In the genomic region with DNA sequence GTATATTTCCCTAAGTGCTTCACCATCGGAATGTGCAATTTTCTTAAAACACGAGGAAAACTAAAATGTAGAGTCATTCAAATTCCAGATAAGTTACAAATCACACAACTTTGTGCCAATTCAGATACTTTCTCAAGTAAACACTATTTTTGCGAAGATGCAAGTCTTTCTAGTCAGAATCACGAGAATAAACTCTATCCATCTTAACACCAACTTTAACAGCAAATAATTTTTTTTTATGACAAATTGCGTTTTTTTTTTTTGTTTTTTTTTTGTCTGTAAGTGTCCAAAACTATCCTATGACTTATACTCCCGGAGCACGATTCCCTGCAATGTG, we compare ENCODE assay signal across 8 cellular contexts. TPM values are rescaled to one million over a fixed set of nuclear protein-coding genes. Genes with fewer than 3 reads are reported as not detected.
DNase-seq lines count a peak whose midpoint lies in the region; ATAC-seq and TF ChIP-seq lines count a peak whose summit lies in the region.

No MANE protein-coding gene starts in this region.

- peaks cover 45% of the 10 kb centered on the region for H3K4me1 ChIP-seq in DOHH2 (ENCODE audit: control insufficient read depth, low read length)
- peaks cover 6% of the 10 kb centered on the region for H3K4me1 ChIP-seq in RWPE2 (ENCODE audit: insufficient read depth, poor library complexity, severe bottlenecking)
- no peaks in the 10 kb centered on the region for H3K4me1 ChIP-seq in prostate gland (replicated peaks)

- H3K9me3 ChIP-seq in DOHH2 (ENCODE audit: control insufficient read depth, insufficient read depth, low read length) (no peaks in the 10 kb centered on the region), RWPE2 (ENCODE audit: severe bottlenecking) (no peaks in the 10 kb centered on the region), prostate gland (no peaks in the 10 kb centered on the region)

- H3K36me3 ChIP-seq in DOHH2 (ENCODE audit: control insufficient read depth, low read length) (peaks cover 8% of the 10 kb centered on the region), RWPE2 (ENCODE audit: low read depth) (no peaks in the 10 kb centered on the region), prostate gland (no peaks in the 10 kb centered on the region)

- under 1% methylated on average over 7 of the region's 7 CpGs for WGBS in prostate gland

- no peak for TF ChIP-seq POLR2A in prostate gland (IDR thresholded peaks at IDR 0.05)

- H3K27me3 ChIP-seq in DOHH2 (ENCODE audit: control insufficient read depth, low read length) (no peaks in the 10 kb centered on the region), RWPE2 (ENCODE audit: insufficient read depth, poor library complexity, severe bottlenecking) (no peaks in the 10 kb centered on the region), prostate gland (replicated peaks; ENCODE audit: insufficient read depth) (no peaks in the 10 kb centered on the region)

- H3K4me2 ChIP-seq in DOHH2 (ENCODE audit: low read length) = peak overlapping the region; percentile 64

- TF ChIP-seq CTCF in DOHH2 (IDR thresholded peaks at IDR 0.05; ENCODE audit: low read depth, low read length, poor library complexity, severe bottlenecking) (no peak), RWPE2 (IDR thresholded peaks at IDR 0.05; ENCODE audit: poor library complexity, severe bottlenecking) (no peak), prostate gland (IDR thresholded peaks at IDR 0.05) (no peak)

- 0 out of 2 replicates have a peak, but pooled peaks cover 3% of the 10 kb centered on the region for H4K20me1 ChIP-seq in DOHH2 (ENCODE audit: control insufficient read depth, insufficient read depth, low read depth, low read length)

- ATAC-seq in RWPE2 (ENCODE audit: low read depth) (no peak), HG02884 (IDR thresholded peaks at IDR 0.05; ENCODE audit: unreplicated experiment) (no peak), HG02852 (IDR thresholded peaks at IDR 0.05; ENCODE audit: unreplicated experiment) (no peak), HG03175 (IDR thresholded peaks at IDR 0.05; ENCODE audit: unreplicated experiment) (no peak)

- intact Hi-C loops in prostate gland (cut with DNase I) = loop anchor here (5.0 kb wide), 1 partner anchor 204 kb away; no protein-coding TSS in a partner anchor

- H3K27ac ChIP-seq in DOHH2 (ENCODE audit: low read depth, low read length) = peak overlapping the region; percentile 84
- peak overlapping the region; percentile 85 for H3K27ac ChIP-seq in RWPE2 (ENCODE audit: poor library complexity, severe bottlenecking)
- peak overlapping the region; percentile 99 for H3K27ac ChIP-seq in prostate gland

- H3K79me2 ChIP-seq in DOHH2 (ENCODE audit: control insufficient read depth, low read length) = peaks cover 69% of the 10 kb centered on the region

- peak overlapping the region; percentile 76 for H3K4me3 ChIP-seq in DOHH2 (ENCODE audit: low read length)
- peak overlapping the region; percentile 87 for H3K4me3 ChIP-seq in RWPE2 (ENCODE audit: severe bottlenecking)
- peak overlapping the region; percentile 84 to 98 for H3K4me3 ChIP-seq in prostate gland

- no peaks in the 10 kb centered on the region for H3K9me2 ChIP-seq in DOHH2 (replicated peaks; ENCODE audit: control insufficient read depth, low read length)

- DNase-seq in RWPE2 (ENCODE audit: low spot score) (no peak), fibroblast of gingiva (ENCODE audit: low read depth) (peak; percentile 81), prostate gland (ENCODE audit: low spot score) (no peak), NCI-H2196 (lab: John Stamatoyannopoulos, UW; ENCODE audit: unreplicated experiment) (no peak)

- H3F3A ChIP-seq in DOHH2 (ENCODE audit: control insufficient read depth, insufficient read depth) = peaks cover 5% of the 10 kb centered on the region; the same call in 1 of the 2 replicates

RNA-seq across cellular contexts. Expression of a gene that starts 1.3 kb away (rescaled TPM):
- 10 to 100 TPM; 21.9 to 34.1 TPM for total RNA-seq in prostate gland
